Comparison of ENCODE assay signal across 8 cellular contexts in genomic region chr3:33798418-33799201, GRCh38. TPM values are rescaled to one million over a fixed set of nuclear protein-coding genes. Genes with fewer than 3 reads are reported as not detected.
DNase-seq lines count a peak whose midpoint lies in the region; ATAC-seq and TF ChIP-seq lines count a peak whose summit lies in the region.

Gene PDCD6IP, plus strand, starts transcription at chr3:33798630. Its CDS starts 99 bp downstream, at chr3:33798729.

- peak; percentile 98 for DNase-seq in ELF-1 (ENCODE audit: low read depth, low spot score)
- DNase-seq in GM23248: peak; percentile 96
- DNase-seq in Kasumi-1 (lab: John Stamatoyannopoulos, UW): peak; percentile 87 to 92
- peak; percentile 96 for DNase-seq in RWPE2 (ENCODE audit: low spot score)
- DNase-seq in activated T-helper 9 cell treated with anti-CD3 and anti-CD28 coated beads, Interleukin-2, amount 50 U/mL, for 16 hours (ENCODE audit: low read depth): peak; percentile 84
- DNase-seq in fibroblast of pulmonary artery (ENCODE audit: low read depth): peak; percentile 95

- H3K4me3 ChIP-seq in GM23248: peak within 1 kb of the TSS; percentile 80
- H3K4me3 ChIP-seq in RWPE2 (ENCODE audit: severe bottlenecking): peak within 1 kb of the TSS; percentile 77
- peak within 1 kb of the TSS; percentile 93 for H3K4me3 ChIP-seq in fibroblast of pulmonary artery (replicated peaks; ENCODE audit: low read depth, low read length)

- H3K4me1 Mint-ChIP-seq in nephron: peaks cover 33% of the 10 kb centered on the region
- peaks cover 46% of the 10 kb centered on the region for H3K4me1 Mint-ChIP-seq in stimulated activated naive CD8-positive, alpha-beta T cell treated with anti-CD3 and anti-CD28 coated beads, Interleukin-15, Interleukin-2, amounts not matched to agents 100 ng/mL and 50 ng/mL, for 24 hours (ENCODE audit: low read depth)

- H3K27ac ChIP-seq in GM23248: peak within 1 kb of the TSS; percentile 93
- H3K27ac ChIP-seq in RWPE2 (ENCODE audit: poor library complexity, severe bottlenecking): peak within 1 kb of the TSS; percentile 84

- 0 out of 2 replicates have a peak, but pooled peaks cover 7% of the 10 kb centered on the region for H3F3A ChIP-seq in GM23248 (ENCODE audit: insufficient read depth)

- TF ChIP-seq CTCF in RWPE2 (IDR thresholded peaks at IDR 0.05; ENCODE audit: poor library complexity, severe bottlenecking) (no peak), fibroblast of pulmonary artery (IDR thresholded peaks at IDR 0.05; ENCODE audit: low read length, missing control alignments) (peak; percentile 17), nephron (IDR thresholded peaks at IDR 0.05; ENCODE audit: unreplicated experiment in 3 of 3) (no peak)

- H3K4me2 ChIP-seq in GM23248 (ENCODE audit: unreplicated experiment): peak within 1 kb of the TSS; percentile 100

- H3K36me3 Mint-ChIP-seq in nephron (ENCODE audit: low read depth): peaks cover 26% of the 10 kb centered on the region
- peaks cover 10% of the 10 kb centered on the region for H3K36me3 Mint-ChIP-seq in stimulated activated naive CD8-positive, alpha-beta T cell treated with anti-CD3 and anti-CD28 coated beads, Interleukin-15, Interleukin-2, amounts not matched to agents 100 ng/mL and 50 ng/mL, for 24 hours (ENCODE audit: low read depth)

- H3K27ac Mint-ChIP-seq in nephron: peak within 1 kb of the TSS; percentile 87 to 93 (median 93)
- peak within 1 kb of the TSS; percentile 93 for H3K27ac Mint-ChIP-seq in stimulated activated naive CD8-positive, alpha-beta T cell treated with anti-CD3 and anti-CD28 coated beads, Interleukin-15, Interleukin-2, amounts not matched to agents 100 ng/mL and 50 ng/mL, for 24 hours

- H4K20me1 ChIP-seq in GM23248 (ENCODE audit: insufficient read depth): peaks cover 11% of the 10 kb centered on the region; the same call in 1 of the 2 replicates

- no peaks in the 10 kb centered on the region for H3K9me2 ChIP-seq in GM23248 (ENCODE audit: insufficient read depth)

- 1% methylated on average over 62 to 65 of the region's 69 CpGs for WGBS in GM23248 (ENCODE audit: low coverage in 1 of 2, low lambda C conversion rate in 2 of 2, missing lambda C conversion rate in 2 of 2), 2 experiments

- peaks cover 37% of the 10 kb centered on the region for H3K4me1 ChIP-seq in GM23248 (ENCODE audit: insufficient read depth)
- peaks cover 18% of the 10 kb centered on the region for H3K4me1 ChIP-seq in RWPE2 (ENCODE audit: insufficient read depth, poor library complexity, severe bottlenecking)

- H3K79me2 ChIP-seq in GM23248 (ENCODE audit: insufficient read depth): peaks cover 79% of the 10 kb centered on the region

- H2AFZ ChIP-seq in GM23248: peak within 1 kb of the TSS; percentile 94

- peaks cover 7% of the 10 kb centered on the region for H3K27me3 Mint-ChIP-seq in nephron (ENCODE audit: low read depth)
- no peaks in the 10 kb centered on the region for H3K27me3 Mint-ChIP-seq in stimulated activated naive CD8-positive, alpha-beta T cell treated with anti-CD3 and anti-CD28 coated beads, Interleukin-15, Interleukin-2, amounts not matched to agents 100 ng/mL and 50 ng/mL, for 24 hours

- H3K36me3 ChIP-seq in GM23248 (ENCODE audit: low read depth) (peaks cover 9% of the 10 kb centered on the region; the same call in 1 of the 2 replicates), RWPE2 (ENCODE audit: low read depth) (peaks cover 17% of the 10 kb centered on the region)

- no peaks in the 10 kb centered on the region for H3K9me3 ChIP-seq in GM23248 (ENCODE audit: low read depth)
- no peaks in the 10 kb centered on the region for H3K9me3 ChIP-seq in RWPE2 (ENCODE audit: severe bottlenecking)

- in situ Hi-C loops in GM23248 (cut with MboI): loop anchor here (25.0 kb wide), 1 partner anchor 661 kb away; no protein-coding TSS in a partner anchor

- peak within 1 kb of the TSS; percentile 98 for H3K4me3 Mint-ChIP-seq in nephron
- H3K4me3 Mint-ChIP-seq in stimulated activated naive CD8-positive, alpha-beta T cell treated with anti-CD3 and anti-CD28 coated beads, Interleukin-15, Interleukin-2, amounts not matched to agents 100 ng/mL and 50 ng/mL, for 24 hours: peak within 1 kb of the TSS; percentile 95

- peaks cover 12% of the 10 kb centered on the region for H3K9me3 Mint-ChIP-seq in nephron
- H3K9me3 Mint-ChIP-seq in stimulated activated naive CD8-positive, alpha-beta T cell treated with anti-CD3 and anti-CD28 coated beads, Interleukin-15, Interleukin-2, amounts not matched to agents 100 ng/mL and 50 ng/mL, for 24 hours: no peaks in the 10 kb centered on the region

- H3K27me3 ChIP-seq in GM23248 (replicated peaks; ENCODE audit: insufficient read depth): no peaks in the 10 kb centered on the region
- H3K27me3 ChIP-seq in RWPE2 (ENCODE audit: insufficient read depth, poor library complexity, severe bottlenecking): no peaks in the 10 kb centered on the region

- peak; percentile 98 for ATAC-seq in RWPE2 (ENCODE audit: low read depth)

- H3K9ac ChIP-seq in GM23248: peak within 1 kb of the TSS; percentile 95

RNA-seq across cellular contexts. Expression of gene PDCD6IP, which starts in this region (rescaled TPM):
- 180 and 214 TPM in 2 replicates for total RNA-seq in GM23248 (2014; rRNA removed; shearing (Covaris generic))
- 191 and 197 TPM in 2 replicates for polyA plus RNA-seq in GM23248 (2016; fragmentation: Nextera tagmentation; extraction: Ambion mirVana)

Comparison
In these comparisons a context has a peak if more than half of its experiments do, and no peak if none do; other contexts are left out.
1. Peak in every context shown above with its lines: DNase-seq, ATAC-seq, H3K4me3 ChIP-seq and H3K27ac ChIP-seq.